Comparison of ENCODE assay signal across 15 cellular contexts in genomic region chr17:58341861-58342475, GRCh38. TPM values are rescaled to one million over a fixed set of nuclear protein-coding genes. Genes with fewer than 3 reads are reported as not detected.
A peak's percentile ranks its signal among the peaks of the same experiment; 100 is the strongest.
DNase-seq lines count a peak whose midpoint lies in the region; ATAC-seq and TF ChIP-seq lines count a peak whose summit lies in the region.
"Had no signal": no experiment of that assay in that cellular context is flagged by ENCODE, and none has a peak within 500 bp of the region (broad histone marks: within the 10 kb centered on the region; RNA-seq: fewer than 3 reads in every experiment).

No MANE protein-coding gene starts in this region.

- H3K79me2 ChIP-seq in DOHH2 (ENCODE audit: control insufficient read depth, low read length) (peaks cover 79% of the 10 kb centered on the region), osteoblast (ENCODE audit: insufficient read depth, low read length) (no peaks in the 10 kb centered on the region)

- no peaks in the 10 kb centered on the region for H3K9me3 Mint-ChIP-seq in activated T-helper 2 cell treated with anti-CD3 and anti-CD28 coated beads, Interferon-gamma antibody, Interleukin-2, Interleukin-4, amounts not matched to agents 10 μg/mL and 5 μg/mL and 100 μg/mL, durations not matched to agents 14 hours and 24 hours and 36 hours
- H3K9me3 Mint-ChIP-seq: neural progenitor cell had no signal

- no peaks in the 10 kb centered on the region for H3K27me3 ChIP-seq in DOHH2 (ENCODE audit: control insufficient read depth, low read length)
- H3K27me3 ChIP-seq in osteoblast (ENCODE audit: insufficient read depth, low read length): no peaks in the 10 kb centered on the region
- H3K27me3 ChIP-seq: cardiac muscle cell, neural progenitor cell had no signal

- H3K4me3 Mint-ChIP-seq in activated T-helper 2 cell treated with anti-CD3 and anti-CD28 coated beads, Interferon-gamma antibody, Interleukin-2, Interleukin-4, amounts not matched to agents 10 μg/mL and 5 μg/mL and 100 μg/mL, durations not matched to agents 14 hours and 24 hours and 36 hours (ENCODE audit: low read depth): peak overlapping the region; percentile 99
- H3K4me3 Mint-ChIP-seq: neural progenitor cell had no signal

- H3K27ac ChIP-seq in DOHH2 (ENCODE audit: low read depth, low read length) (peak overlapping the region; percentile 100), KOPT-K1 (ENCODE audit: low read depth, low read length, poor library complexity, severe bottlenecking) (peak overlapping the region; percentile 99), osteoblast (ENCODE audit: low read depth, low read length) (no peak overlapping the region)
- H3K27ac ChIP-seq: cardiac muscle cell, epithelial cell of prostate, left ventricle myocardium inferior, neural progenitor cell, thoracic aorta had no signal

- TF ChIP-seq CTCF in DOHH2 (IDR thresholded peaks at IDR 0.05; ENCODE audit: low read depth, low read length, poor library complexity, severe bottlenecking): no peak
- TF ChIP-seq CTCF in osteoblast (IDR thresholded peaks at IDR 0.05; ENCODE audit: extremely low read depth, low read depth, low read length): no peak

- H3F3A ChIP-seq in DOHH2 (ENCODE audit: control insufficient read depth, insufficient read depth): peaks cover 67% of the 10 kb centered on the region

- no peak for ATAC-seq in GM18511 (IDR thresholded peaks at IDR 0.05; ENCODE audit: unreplicated experiment)

- peaks cover 90% of the 10 kb centered on the region for H3K36me3 ChIP-seq in DOHH2 (ENCODE audit: control insufficient read depth, low read length)
- H3K36me3 ChIP-seq in KOPT-K1 (ENCODE audit: insufficient read depth, low read length): peaks cover 43% of the 10 kb centered on the region
- peaks cover 28% of the 10 kb centered on the region for H3K36me3 ChIP-seq in osteoblast (ENCODE audit: insufficient read depth, low read length)
- H3K36me3 ChIP-seq: neural progenitor cell had no signal

- H2AFZ ChIP-seq in osteoblast (ENCODE audit: low read length): no peak overlapping the region
- H2AFZ ChIP-seq: neural progenitor cell had no signal

- H3K27ac Mint-ChIP-seq in activated T-helper 2 cell treated with anti-CD3 and anti-CD28 coated beads, Interferon-gamma antibody, Interleukin-2, Interleukin-4, amounts not matched to agents 10 μg/mL and 5 μg/mL and 100 μg/mL, durations not matched to agents 14 hours and 24 hours and 36 hours: peak overlapping the region; percentile 99
- H3K27ac Mint-ChIP-seq: neural progenitor cell had no signal

- H3K4me3 ChIP-seq in DOHH2 (ENCODE audit: low read length) (peak overlapping the region; percentile 78), osteoblast (ENCODE audit: insufficient read depth, low read length) (no peak overlapping the region)
- H3K4me3 ChIP-seq: cardiac muscle cell, left ventricle myocardium inferior, neural progenitor cell, thoracic aorta had no signal

- no peaks in the 10 kb centered on the region for H3K9me3 ChIP-seq in DOHH2 (ENCODE audit: control insufficient read depth, insufficient read depth, low read length)
- no peaks in the 10 kb centered on the region for H3K9me3 ChIP-seq in KOPT-K1 (ENCODE audit: insufficient read depth, low read length, poor library complexity, severe bottlenecking)
- no peaks in the 10 kb centered on the region for H3K9me3 ChIP-seq in osteoblast (ENCODE audit: low read depth, low read length)
- H3K9me3 ChIP-seq: left ventricle myocardium inferior, thoracic aorta had no signal

- DNase-seq in activated T-helper 2 cell treated with anti-CD3 and anti-CD28 coated beads, Interferon-gamma antibody, Interleukin-2, Interleukin-4, amounts not matched to agents 10 μg/mL and 5 μg/mL and 100 μg/mL, durations not matched to agents 14 hours and 24 hours and 36 hours (ENCODE audit: low spot score): no peak
- DNase-seq in osteoblast (ENCODE audit: insufficient read length, low spot score, missing footprints): peak; percentile 79
- no peak for DNase-seq in DMS53 treated with DMSO at 0.1 percent for 48 hours (lab: John Stamatoyannopoulos, UW; ENCODE audit: unreplicated experiment)
- no peak for DNase-seq in NCI-H2227 treated with DMSO at 0.1 percent for 48 hours (lab: John Stamatoyannopoulos, UW)
- DNase-seq in NK-92 treated with Interleukin-12 subunit alpha and Interleukin-12 subunit beta, amount 100 ng/mL, for 24 hours (lab: John Stamatoyannopoulos, UW): no peak
- DNase-seq: left ventricle myocardium inferior, NCI-H1092 treated with DMSO at 0.1 percent for 48 hours, NCI-H524 had no signal

- no peaks in the 10 kb centered on the region for H3K9me2 ChIP-seq in DOHH2 (replicated peaks; ENCODE audit: control insufficient read depth, low read length)

- H3K4me2 ChIP-seq in DOHH2 (ENCODE audit: low read length) (peak overlapping the region; percentile 98), osteoblast (ENCODE audit: insufficient read depth, low read length) (no peak overlapping the region)
- H3K4me2 ChIP-seq: neural progenitor cell had no signal

- H3K27me3 Mint-ChIP-seq in activated T-helper 2 cell treated with anti-CD3 and anti-CD28 coated beads, Interferon-gamma antibody, Interleukin-2, Interleukin-4, amounts not matched to agents 10 μg/mL and 5 μg/mL and 100 μg/mL, durations not matched to agents 14 hours and 24 hours and 36 hours (ENCODE audit: low read depth): no peaks in the 10 kb centered on the region

- no peaks in the 10 kb centered on the region for H4K20me1 ChIP-seq in DOHH2 (ENCODE audit: control insufficient read depth, insufficient read depth, low read depth, low read length)
- H4K20me1 ChIP-seq in osteoblast (ENCODE audit: insufficient read depth, low read length): no peaks in the 10 kb centered on the region

- peaks cover 79% of the 10 kb centered on the region for H3K36me3 Mint-ChIP-seq in activated T-helper 2 cell treated with anti-CD3 and anti-CD28 coated beads, Interferon-gamma antibody, Interleukin-2, Interleukin-4, amounts not matched to agents 10 μg/mL and 5 μg/mL and 100 μg/mL, durations not matched to agents 14 hours and 24 hours and 36 hours (ENCODE audit: low read depth)

- peaks cover 92% of the 10 kb centered on the region for H3K4me1 ChIP-seq in DOHH2 (ENCODE audit: control insufficient read depth, low read length)
- peaks cover 25% of the 10 kb centered on the region for H3K4me1 ChIP-seq in osteoblast (ENCODE audit: insufficient read depth, low read length)

- intact Hi-C loops in activated T-helper 2 cell treated with anti-CD3 and anti-CD28 coated beads, Interferon-gamma antibody, Interleukin-2, Interleukin-4, amounts not matched to agents 10 μg/mL and 5 μg/mL and 100 μg/mL, durations not matched to agents 14 hours and 24 hours and 36 hours (cut with micrococcal nuclease): no loop called here

- peaks cover 50% of the 10 kb centered on the region for H3K4me1 Mint-ChIP-seq in activated T-helper 2 cell treated with anti-CD3 and anti-CD28 coated beads, Interferon-gamma antibody, Interleukin-2, Interleukin-4, amounts not matched to agents 10 μg/mL and 5 μg/mL and 100 μg/mL, durations not matched to agents 14 hours and 24 hours and 36 hours (ENCODE audit: low read depth)

RNA-seq across cellular contexts. Expression of gene SUPT4H1, which starts 10.0 kb away (rescaled TPM):
- total RNA-seq in activated T-helper 2 cell treated with anti-CD3 and anti-CD28 coated beads, Interferon-gamma antibody, Interleukin-2, Interleukin-4, amounts not matched to agents 10 μg/mL and 5 μg/mL and 100 μg/mL, durations not matched to agents 14 hours and 24 hours and 36 hours: 153 and 160 TPM in 2 replicates
- total RNA-seq in osteoblast: 49.9 and 60.7 TPM in 2 replicates

RNA-seq across cellular contexts. Expression of gene TSPOAP1, which starts 13.4 kb away (rescaled TPM):
- 21.9 and 22.3 TPM in 2 replicates for total RNA-seq in activated T-helper 2 cell treated with anti-CD3 and anti-CD28 coated beads, Interferon-gamma antibody, Interleukin-2, Interleukin-4, amounts not matched to agents 10 μg/mL and 5 μg/mL and 100 μg/mL, durations not matched to agents 14 hours and 24 hours and 36 hours
- 3.8 and 4.3 TPM in 2 replicates for total RNA-seq in osteoblast
